8 cellular contexts compared by ENCODE assay signal in genomic region chr5:177453852-177454396, GRCh38. TPM values are rescaled to one million over a fixed set of nuclear protein-coding genes. Genes with fewer than 3 reads are reported as not detected.
A peak's percentile ranks its signal among the peaks of the same experiment; 100 is the strongest.
DNase-seq lines count a peak whose midpoint lies in the region; ATAC-seq and TF ChIP-seq lines count a peak whose summit lies in the region.

No MANE protein-coding gene starts in this region.

- H3K4me3 ChIP-seq in heart right ventricle (peak overlapping the region; percentile 15 to 84 (median 63)), skeletal muscle tissue (ENCODE audit: low read length in 3 of 3) (peak overlapping the region; percentile 49 to 61 (median 59))

- H3K9ac ChIP-seq in skeletal muscle tissue (ENCODE audit: low read depth in 1 of 3, low read length in 3 of 3), result peak overlapping the region in 2 of 3 donors; percentile 53 to 64

- H3K36me3 ChIP-seq in heart right ventricle (peaks cover 0 to 22% (median 10%) of the 10 kb centered on the region in 9 donors), skeletal muscle tissue (ENCODE audit: control insufficient read depth in 3 of 3, insufficient read depth in 3 of 3, low read length in 3 of 3) (peaks cover 0 to 5% (median 1%) of the 10 kb centered on the region in 3 donors)

- TF ChIP-seq CTCF in VCaP (conservative IDR thresholded peaks at IDR 0.05) (no peak), heart right ventricle (IDR thresholded peaks at IDR 0.05) (no peak)

- peaks cover 10 to 57% (median 38%) of the 10 kb centered on the region in 9 donors for H3K4me1 ChIP-seq in heart right ventricle
- H3K4me1 ChIP-seq in skeletal muscle tissue (ENCODE audit: control insufficient read depth in 3 of 3, insufficient read depth in 3 of 3, low read length in 3 of 3), result peaks cover 24 to 32% (median 25%) of the 10 kb centered on the region in 3 donors

- 9% methylated on average over 31 of the region's 31 CpGs for WGBS in heart right ventricle, 2 donors

- peak; percentile 18 to 61 for DNase-seq in NCI-H446 (lab: John Stamatoyannopoulos, UW)
- DNase-seq in NCI-H446 treated with DMSO at 0.1 percent for 48 hours (lab: John Stamatoyannopoulos, UW), result no peak
- peak in 1 of 2 donors; percentile 46 for DNase-seq in heart right ventricle
- no peak for DNase-seq in DMS153 (lab: John Stamatoyannopoulos, UW)

- ATAC-seq in HG02885 (IDR thresholded peaks at IDR 0.05; ENCODE audit: poor library complexity, unreplicated experiment), result peak; percentile 6
- peak in 7 of 8 donors; percentile 7 to 28 (median 18) for ATAC-seq in heart right ventricle
- ATAC-seq in HG02610 (IDR thresholded peaks at IDR 0.05; ENCODE audit: unreplicated experiment), result no peak

- H3K9me3 ChIP-seq in heart right ventricle (no peaks in the 10 kb centered on the region), skeletal muscle tissue (ENCODE audit: control insufficient read depth in 3 of 3, low read length in 3 of 3) (no peaks in the 10 kb centered on the region)

- H3K27me3 ChIP-seq in heart right ventricle (peaks cover 0 to 43% (median 2%) of the 10 kb centered on the region in 7 donors), skeletal muscle tissue (ENCODE audit: control insufficient read depth in 3 of 3, insufficient read depth in 3 of 3, low read length in 3 of 3) (peaks cover 0 to 38% (median 34%) of the 10 kb centered on the region in 3 donors)

- intact Hi-C loops in heart right ventricle (cut with DNase I), result loop anchor here (1.0 to 10.0 kb wide), 14 partner anchors 29 to 339 kb away; partner anchors contain the start of genes F12 (in 2 of the 10), MXD3 (in 2 of the 10), PDLIM7 (in 2 of the 10) and PFN3 (in 1 of the 10)

- H3K27ac ChIP-seq in VCaP (peak overlapping the region; percentile 99), heart right ventricle (peak overlapping the region; percentile 1 to 82 (median 74)), skeletal muscle tissue (ENCODE audit: low read depth, low read length) (no peak overlapping the region)

RNA-seq across cellular contexts. Expression of gene PRR7, which starts 7.3 kb away (rescaled TPM):
- total RNA-seq in heart right ventricle (1 to 10 TPM in 9 of 10 donors, under 1 TPM in 1; 0.97 to 2.9 (median 1.9) TPM), skeletal muscle tissue (0.52 TPM)
- 1 to 10 TPM; 1.8 to 2.7 TPM for polyA plus RNA-seq in heart right ventricle

RNA-seq across cellular contexts. Expression of gene DBN1, which starts 19.5 kb away (rescaled TPM):
- 10 to 100 TPM; 13.1 to 52.9 (median 19.1) TPM for total RNA-seq in heart right ventricle
- polyA plus RNA-seq in heart right ventricle, result 10 to 100 TPM; 19.2 to 31.5 TPM
- total RNA-seq in skeletal muscle tissue, result 108 TPM

RNA-seq across cellular contexts. Expression of gene GRK6, which starts 27.4 kb away (rescaled TPM):
- total RNA-seq in heart right ventricle (10 to 100 TPM; 11.8 to 21.2 (median 15.2) TPM), skeletal muscle tissue (12.5 TPM)
- polyA plus RNA-seq in heart right ventricle, result 10 to 100 TPM in 1 of 2 donors, 1 to 10 TPM in 1; 6.7 to 22.9 TPM

RNA-seq across cellular contexts. Expression of gene PDLIM7, which starts 43.5 kb away (rescaled TPM):
- total RNA-seq in heart right ventricle (10 to 100 TPM; 32.5 to 70.6 (median 51.0) TPM), skeletal muscle tissue (44.9 TPM)
- polyA plus RNA-seq in heart right ventricle, result 100 to 1,000 TPM; 129 to 131 TPM

RNA-seq across cellular contexts. Expression of gene F12, which starts 44.6 kb away (rescaled TPM):
- total RNA-seq in heart right ventricle, result under 1 TPM in 1 of 10 donors, not detected in 9; 0.25 TPM
- under 1 TPM; 0.28 to 0.37 TPM for polyA plus RNA-seq in heart right ventricle
- total RNA-seq in skeletal muscle tissue, result not detected

Comparison
In these comparisons a context has a peak if more than half of its experiments do, and no peak if none do; other contexts are left out.
1. DNase-seq: peak in NCI-H446 (2 of 2); none in NCI-H446 treated with DMSO at 0.1 percent for 48 hours (single experiment) and DMS153 (single experiment).